In the genomic region with DNA sequence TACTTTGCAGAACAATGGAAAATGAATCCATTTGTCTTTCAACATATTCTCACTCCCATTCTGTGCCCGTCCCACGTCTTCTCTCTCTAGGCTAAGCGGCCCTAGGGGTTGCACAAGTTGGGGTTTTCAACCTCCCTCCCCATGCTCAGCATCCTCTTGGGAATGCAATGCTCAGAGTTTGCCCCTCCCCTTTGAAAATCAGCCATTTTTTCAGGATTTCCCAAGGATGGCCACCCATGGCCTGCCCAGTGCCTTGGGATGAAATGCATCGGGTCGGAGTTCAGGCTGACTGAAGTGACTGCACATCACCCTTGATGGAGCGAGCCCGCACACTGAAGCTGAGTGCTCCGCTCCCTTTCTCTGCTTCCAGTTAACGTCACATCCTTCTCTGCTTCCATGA, we compare ENCODE assay signal across 21 cellular contexts.
DNase-seq lines count a peak whose midpoint lies in the region; ATAC-seq and TF ChIP-seq lines count a peak whose summit lies in the region.
"Had no signal": no experiment of that assay in that cellular context is flagged by ENCODE, and none has a peak within 500 bp of the region (broad histone marks: within the 10 kb centered on the region; RNA-seq: fewer than 3 reads in every experiment).

No MANE protein-coding gene starts in this region.

- TF ChIP-seq POLR2A in esophagus muscularis mucosa (IDR thresholded peaks at IDR 0.05; ENCODE audit: low read depth) = no peak

- H3K27me3 ChIP-seq in esophagus muscularis mucosa = no peaks in the 10 kb centered on the region
- no peaks in the 10 kb centered on the region for H3K27me3 ChIP-seq in lung (ENCODE audit: control insufficient read depth, insufficient read depth)
- no peaks in the 10 kb centered on the region for H3K27me3 ChIP-seq in MG63

- no peak for TF ChIP-seq CTCF in HFFc6 (IDR thresholded peaks at IDR 0.05)
- no peak for TF ChIP-seq CTCF in esophagus muscularis mucosa (IDR thresholded peaks at IDR 0.05)
- no peak for TF ChIP-seq CTCF in lung (IDR thresholded peaks at IDR 0.05; ENCODE audit: control extremely low read depth, extremely low read depth)

- H3K4me3 ChIP-seq in esophagus muscularis mucosa = no peak overlapping the region
- H3K4me3 ChIP-seq in lung = no peak overlapping the region
- no peak overlapping the region for H3K4me3 ChIP-seq in MG63
- H3K4me3 ChIP-seq: A549; BLaER1 treated with 17β-estradiol and CSF1 and Interleukin-3, amounts not matched to agents 10 nM and 100 nM had no signal

- H3K36me3 ChIP-seq in esophagus muscularis mucosa (peaks cover 17 to 50% (median 27%) of the 10 kb centered on the region in 4 donors), lung (ENCODE audit: control insufficient read depth in 2 of 2, insufficient read depth in 2 of 2, low read length in 2 of 2) (peaks cover 0 to 11% of the 10 kb centered on the region in 2 donors), MG63 (peaks cover 9% of the 10 kb centered on the region)

- H3K27me3 Mint-ChIP-seq in HFFc6 (ENCODE audit: insufficient read depth) = peaks cover 9% of the 10 kb centered on the region
- H3K27me3 Mint-ChIP-seq: activated CD4-positive, alpha-beta T cell treated with anti-CD3 and anti-CD28 coated beads for 36 hours; activated naive CD8-positive, alpha-beta T cell treated with anti-CD3 and anti-CD28 coated beads, Interleukin-2, amount 50 U/mL, for 24 hours had no signal

- H3K4me3 Mint-ChIP-seq in HFFc6 = no peak overlapping the region
- H3K4me3 Mint-ChIP-seq: activated CD4-positive, alpha-beta T cell treated with anti-CD3 and anti-CD28 coated beads for 36 hours; activated naive CD8-positive, alpha-beta T cell treated with anti-CD3 and anti-CD28 coated beads, Interleukin-2, amount 50 U/mL, for 24 hours; naive thymus-derived CD8-positive, alpha-beta T cell had no signal

- ATAC-seq in lung (ENCODE audit: insufficient read depth, low FRiP score) (no peak), HG03571 (IDR thresholded peaks at IDR 0.05; ENCODE audit: unreplicated experiment) (no peak)
- ATAC-seq: A549; activated CD4-positive, alpha-beta T cell treated with anti-CD3 and anti-CD28 coated beads for 36 hours; activated naive CD8-positive, alpha-beta T cell treated with anti-CD3 and anti-CD28 coated beads, Interleukin-2, amount 50 U/mL, for 24 hours; naive thymus-derived CD8-positive, alpha-beta T cell had no signal

- H3K9me3 ChIP-seq in esophagus muscularis mucosa = no peaks in the 10 kb centered on the region
- H3K9me3 ChIP-seq in lung (ENCODE audit: control insufficient read depth in 2 of 2, insufficient read depth in 1 of 2, low read length in 1 of 2) = no peaks in the 10 kb centered on the region
- H3K9me3 ChIP-seq in MG63 = no peaks in the 10 kb centered on the region
- H3K9me3 ChIP-seq: A549; BLaER1 treated with 17β-estradiol and CSF1 and Interleukin-3, amounts not matched to agents 10 nM and 100 nM had no signal

- no peaks in the 10 kb centered on the region for H3K9me3 Mint-ChIP-seq in HFFc6
- H3K9me3 Mint-ChIP-seq: activated naive CD8-positive, alpha-beta T cell treated with anti-CD3 and anti-CD28 coated beads, Interleukin-2, amount 50 U/mL, for 24 hours; naive thymus-derived CD8-positive, alpha-beta T cell had no signal

- WGBS in esophagus muscularis mucosa = 66% methylated on average over 7 of the region's 9 CpGs
- 83 to 86% methylated on average over 9 of the region's 9 CpGs for WGBS in lung, 2 donors

- H3K27ac ChIP-seq in esophagus muscularis mucosa (replicated peaks in 1 of 4) (peak overlapping the region; percentile 89 to 98 (median 97)), lung (ENCODE audit: low read depth in 1 of 2, low read length in 1 of 2) (peak overlapping the region; percentile 95), substantia nigra (ENCODE audit: low read depth, low read length, poor library complexity, severe bottlenecking) (peak overlapping the region; percentile 51)
- H3K27ac ChIP-seq: BLaER1 treated with 17β-estradiol and CSF1 and Interleukin-3, amounts not matched to agents 10 nM and 100 nM; KMS-11 had no signal

- intact Hi-C loops in esophagus muscularis mucosa (cut with DNase I) = no loop called here

- peaks cover 32% of the 10 kb centered on the region for H3K36me3 Mint-ChIP-seq in HFFc6 (ENCODE audit: low read depth)
- H3K36me3 Mint-ChIP-seq: naive thymus-derived CD8-positive, alpha-beta T cell had no signal

- H3K4me1 ChIP-seq in esophagus muscularis mucosa = peaks cover 100% of the 10 kb centered on the region in 4 donors
- H3K4me1 ChIP-seq in lung (ENCODE audit: control insufficient read depth in 2 of 2, insufficient read depth in 2 of 2, low read length in 2 of 2) = peaks cover 64 to 75% of the 10 kb centered on the region in 2 donors

- H3K27ac Mint-ChIP-seq in HFFc6 = peak overlapping the region; percentile 27; the same call in 1 of the 2 replicates
- H3K27ac Mint-ChIP-seq: activated CD4-positive, alpha-beta T cell treated with anti-CD3 and anti-CD28 coated beads for 36 hours; activated naive CD8-positive, alpha-beta T cell treated with anti-CD3 and anti-CD28 coated beads, Interleukin-2, amount 50 U/mL, for 24 hours; naive thymus-derived CD8-positive, alpha-beta T cell had no signal

- no peak for TF ChIP-seq EP300 in esophagus muscularis mucosa (IDR thresholded peaks at IDR 0.05)

- DNase-seq in HFFc6 (no peak), esophagus muscularis mucosa (ENCODE audit: extremely low spot score) (no peak), lung (ENCODE audit: low spot score) (no peak), substantia nigra (lab: John Stamatoyannopoulos, UW) (no peak), MG63 (no peak), SHP77 treated with DMSO at 0.1 percent for 48 hours (lab: John Stamatoyannopoulos, UW) (no peak), GM03348 (ENCODE audit: low spot score) (no peak)
- DNase-seq: activated CD4-positive, alpha-beta T cell treated with anti-CD3 and anti-CD28 coated beads for 36 hours; activated naive CD8-positive, alpha-beta T cell treated with anti-CD3 and anti-CD28 coated beads, Interleukin-2, amount 50 U/mL, for 24 hours; Calu3; central memory CD4-positive, alpha-beta T cell; erythroblast; naive thymus-derived CD8-positive, alpha-beta T cell; NCI-H1048; NCI-H2081; NK-92 treated with Interleukin-12 subunit alpha and Interleukin-12 subunit beta, amount 100 ng/mL, for 24 hours; trophoblast cell had no signal

- H3K4me1 Mint-ChIP-seq in HFFc6 (ENCODE audit: low read depth) = peaks cover 84% of the 10 kb centered on the region
- H3K4me1 Mint-ChIP-seq: activated CD4-positive, alpha-beta T cell treated with anti-CD3 and anti-CD28 coated beads for 36 hours; activated naive CD8-positive, alpha-beta T cell treated with anti-CD3 and anti-CD28 coated beads, Interleukin-2, amount 50 U/mL, for 24 hours had no signal
